In genomic region chr4:134382478-134383227, GRCh38 we compare ENCODE assay signal across 33 cellular contexts.
"Had no signal": no experiment of that assay in that cellular context is flagged by ENCODE, and none has a peak within 500 bp of the region (broad histone marks: within the 10 kb centered on the region; RNA-seq: fewer than 3 reads in every experiment).

No MANE protein-coding gene starts in this region.

- H3K9me3 Mint-ChIP-seq: activated CD4-positive, alpha-beta T cell treated with anti-CD3 and anti-CD28 coated beads, Interleukin-2, amount 10 ng/mL, durations not matched to agents 24 days and 14 days; activated naive CD8-positive, alpha-beta T cell treated with anti-CD3 and anti-CD28 coated beads, Interleukin-2, amount 50 U/mL, for 24 hours; activated T-helper 1 cell treated with anti-CD3 and anti-CD28 coated beads, Interleukin-12 subunit alpha, Interleukin-12 subunit beta, Interleukin-2, Interleukin-4 antibody, amounts not matched to agents 30 ng/mL and 10 ng/mL and 1 ng/mL, durations not matched to agents 14 hours and 24 hours and 36 hours; dendritic cell treated with granulocyte-macrophage colony-stimulating factor and Interleukin-4, amounts not matched to agents 40 ng/mL and 50 ng/mL, for 4 days; endodermal cell had no signal

- H3K27ac Mint-ChIP-seq: activated CD4-positive, alpha-beta memory T cell treated with anti-CD3 and anti-CD28 coated beads for 36 hours; activated CD4-positive, alpha-beta T cell treated with anti-CD3 and anti-CD28 coated beads for 36 hours; activated CD4-positive, alpha-beta T cell treated with anti-CD3 and anti-CD28 coated beads, Interleukin-2, amount 10 ng/mL, durations not matched to agents 24 days and 14 days; activated CD8-positive, alpha-beta memory T cell treated with anti-CD3 and anti-CD28 coated beads, Interleukin-2, amount 10 ng/mL, durations not matched to agents 7 days and 5 days; activated CD8-positive, alpha-beta T cell treated with anti-CD3 and anti-CD28 coated beads, Interleukin-2, amount 10 ng/mL, durations not matched to agents 7 days and 5 days; activated naive CD4-positive, alpha-beta T cell treated with anti-CD3 and anti-CD28 coated beads for 36 hours; activated naive CD4-positive, alpha-beta T cell treated with anti-CD3 and anti-CD28 coated beads, Interleukin-2, amount 50 U/mL, for 24 hours; activated naive CD8-positive, alpha-beta T cell treated with anti-CD3 and anti-CD28 coated beads for 36 hours; activated naive CD8-positive, alpha-beta T cell treated with anti-CD3 and anti-CD28 coated beads, Interleukin-2, amount 50 U/mL, for 24 hours; activated T-helper 1 cell treated with anti-CD3 and anti-CD28 coated beads, Interleukin-12 subunit alpha, Interleukin-12 subunit beta, Interleukin-2, Interleukin-4 antibody, amounts not matched to agents 30 ng/mL and 10 ng/mL and 1 ng/mL, durations not matched to agents 14 hours and 24 hours and 36 hours; activated T-helper 2 cell treated with anti-CD3 and anti-CD28 coated beads, Interferon-gamma antibody, Interleukin-2, Interleukin-4, amounts not matched to agents 10 μg/mL and 5 μg/mL and 100 μg/mL, durations not matched to agents 14 hours and 24 hours and 36 hours; brain; dendritic cell treated with granulocyte-macrophage colony-stimulating factor and Interleukin-4, amounts not matched to agents 40 ng/mL and 50 ng/mL, for 4 days; endodermal cell had no signal

- H3K36me3 Mint-ChIP-seq: activated CD4-positive, alpha-beta memory T cell treated with anti-CD3 and anti-CD28 coated beads for 36 hours; activated CD8-positive, alpha-beta memory T cell treated with anti-CD3 and anti-CD28 coated beads, Interleukin-2, amount 10 ng/mL, durations not matched to agents 7 days and 5 days; activated naive CD4-positive, alpha-beta T cell treated with anti-CD3 and anti-CD28 coated beads, Interleukin-2, amount 50 U/mL, for 24 hours; activated naive CD8-positive, alpha-beta T cell treated with anti-CD3 and anti-CD28 coated beads for 36 hours; brain had no signal

- H3K27me3 ChIP-seq: ascending aorta, breast epithelium, cardiac muscle cell, colonic mucosa, dorsolateral prefrontal cortex, gastroesophageal sphincter, heart right ventricle had no signal

- H3K36me3 ChIP-seq: ascending aorta, cardiac muscle cell, colonic mucosa, gastroesophageal sphincter, heart right ventricle had no signal

- H3K27me3 Mint-ChIP-seq: activated CD4-positive, alpha-beta memory T cell treated with anti-CD3 and anti-CD28 coated beads for 36 hours; activated CD4-positive, alpha-beta T cell treated with anti-CD3 and anti-CD28 coated beads for 36 hours; activated CD4-positive, alpha-beta T cell treated with anti-CD3 and anti-CD28 coated beads, Interleukin-2, amount 10 ng/mL, durations not matched to agents 24 days and 14 days; activated CD8-positive, alpha-beta memory T cell treated with anti-CD3 and anti-CD28 coated beads, Interleukin-2, amount 10 ng/mL, durations not matched to agents 7 days and 5 days; activated naive CD4-positive, alpha-beta T cell treated with anti-CD3 and anti-CD28 coated beads, Interleukin-2, amount 50 U/mL, for 24 hours; activated naive CD8-positive, alpha-beta T cell treated with anti-CD3 and anti-CD28 coated beads for 36 hours; activated naive CD8-positive, alpha-beta T cell treated with anti-CD3 and anti-CD28 coated beads, Interleukin-2, amount 50 U/mL, for 24 hours; dendritic cell treated with granulocyte-macrophage colony-stimulating factor and Interleukin-4, amounts not matched to agents 40 ng/mL and 50 ng/mL, for 4 days had no signal

- H3K4me1 Mint-ChIP-seq: activated CD4-positive, alpha-beta T cell treated with anti-CD3 and anti-CD28 coated beads for 36 hours; activated CD4-positive, alpha-beta T cell treated with anti-CD3 and anti-CD28 coated beads, Interleukin-2, amount 10 ng/mL, durations not matched to agents 24 days and 14 days; activated CD8-positive, alpha-beta memory T cell treated with anti-CD3 and anti-CD28 coated beads, Interleukin-2, amount 10 ng/mL, durations not matched to agents 7 days and 5 days; activated naive CD4-positive, alpha-beta T cell treated with anti-CD3 and anti-CD28 coated beads, Interleukin-2, amount 50 U/mL, for 24 hours; activated naive CD8-positive, alpha-beta T cell treated with anti-CD3 and anti-CD28 coated beads for 36 hours; activated naive CD8-positive, alpha-beta T cell treated with anti-CD3 and anti-CD28 coated beads, Interleukin-2, amount 50 U/mL, for 24 hours; brain; endodermal cell had no signal

- H3K27ac ChIP-seq: ascending aorta, breast epithelium, cardiac muscle cell, colonic mucosa, dorsolateral prefrontal cortex, gastroesophageal sphincter, heart right ventricle had no signal

- H3K9me3 ChIP-seq: ascending aorta, breast epithelium, colonic mucosa, gastroesophageal sphincter, heart right ventricle had no signal

- ATAC-seq: activated CD4-positive, alpha-beta T cell treated with anti-CD3 and anti-CD28 coated beads for 36 hours; activated CD8-positive, alpha-beta memory T cell treated with anti-CD3 and anti-CD28 coated beads, Interleukin-2, amount 10 ng/mL, durations not matched to agents 7 days and 5 days; activated CD8-positive, alpha-beta T cell treated with anti-CD3 and anti-CD28 coated beads, Interleukin-2, amount 10 ng/mL, durations not matched to agents 7 days and 5 days; activated naive CD8-positive, alpha-beta T cell treated with anti-CD3 and anti-CD28 coated beads, Interleukin-2, amount 50 U/mL, for 24 hours; esophagus mucosa; gastroesophageal sphincter; heart right ventricle had no signal

- H3K4me1 ChIP-seq: ascending aorta, breast epithelium, colonic mucosa, heart right ventricle had no signal

- H3K4me3 Mint-ChIP-seq: activated CD4-positive, alpha-beta memory T cell treated with anti-CD3 and anti-CD28 coated beads for 36 hours; activated CD4-positive, alpha-beta T cell treated with anti-CD3 and anti-CD28 coated beads for 36 hours; activated CD4-positive, alpha-beta T cell treated with anti-CD3 and anti-CD28 coated beads, Interleukin-2, amount 10 ng/mL, durations not matched to agents 24 days and 14 days; activated CD8-positive, alpha-beta memory T cell treated with anti-CD3 and anti-CD28 coated beads, Interleukin-2, amount 10 ng/mL, durations not matched to agents 7 days and 5 days; activated CD8-positive, alpha-beta T cell treated with anti-CD3 and anti-CD28 coated beads, Interleukin-2, amount 10 ng/mL, durations not matched to agents 7 days and 5 days; activated naive CD4-positive, alpha-beta T cell treated with anti-CD3 and anti-CD28 coated beads for 36 hours; activated naive CD4-positive, alpha-beta T cell treated with anti-CD3 and anti-CD28 coated beads, Interleukin-2, amount 50 U/mL, for 24 hours; activated naive CD8-positive, alpha-beta T cell treated with anti-CD3 and anti-CD28 coated beads for 36 hours; activated naive CD8-positive, alpha-beta T cell treated with anti-CD3 and anti-CD28 coated beads, Interleukin-2, amount 50 U/mL, for 24 hours; activated T-helper 1 cell treated with anti-CD3 and anti-CD28 coated beads, Interleukin-12 subunit alpha, Interleukin-12 subunit beta, Interleukin-2, Interleukin-4 antibody, amounts not matched to agents 30 ng/mL and 10 ng/mL and 1 ng/mL, durations not matched to agents 14 hours and 24 hours and 36 hours; brain; dendritic cell treated with granulocyte-macrophage colony-stimulating factor and Interleukin-4, amounts not matched to agents 40 ng/mL and 50 ng/mL, for 4 days; endodermal cell had no signal

- H3K4me3 ChIP-seq: ascending aorta, breast epithelium, cardiac muscle cell, colonic mucosa, dorsolateral prefrontal cortex, gastroesophageal sphincter, heart right ventricle had no signal

- DNase-seq: activated CD4-positive, alpha-beta memory T cell treated with anti-CD3 and anti-CD28 coated beads for 36 hours; activated CD4-positive, alpha-beta T cell treated with anti-CD3 and anti-CD28 coated beads for 36 hours; activated CD4-positive, alpha-beta T cell treated with anti-CD3 and anti-CD28 coated beads, Interleukin-2, amount 10 ng/mL, durations not matched to agents 24 days and 14 days; activated CD4-positive, CD25-positive, alpha-beta regulatory T cell; activated CD4-positive, CD25-positive, alpha-beta regulatory T cell treated with anti-CD3 and anti-CD28 coated beads, Interleukin-2, amount 50 U/mL, for 72 hours; activated CD8-positive, alpha-beta memory T cell treated with anti-CD3 and anti-CD28 coated beads, Interleukin-2, amount 10 ng/mL, durations not matched to agents 7 days and 5 days; activated CD8-positive, alpha-beta memory T cell treated with anti-CD3 and anti-CD28 coated beads, Interleukin-2, amount 50 U/mL, for 4 hours; activated CD8-positive, alpha-beta T cell treated with anti-CD3 and anti-CD28 coated beads, Interleukin-2, amount 10 ng/mL, durations not matched to agents 7 days and 5 days; activated effector memory CD4-positive, alpha-beta T cell treated with anti-CD3 and anti-CD28 coated beads, Interleukin-2, amount 50 U/mL, for 16 hours; activated naive CD4-positive, alpha-beta T cell treated with anti-CD3 and anti-CD28 coated beads for 36 hours; activated naive CD8-positive, alpha-beta T cell treated with anti-CD3 and anti-CD28 coated beads for 36 hours; activated naive CD8-positive, alpha-beta T cell treated with anti-CD3 and anti-CD28 coated beads, Interleukin-2, amount 50 U/mL, for 24 hours; activated T-cell treated with anti-CD3 and anti-CD28 coated beads, Interleukin-2, amount 50 U/mL, for 1 hour; activated T-cell treated with anti-CD3 and anti-CD28 coated beads, Interleukin-2, amount 50 U/mL, for 48 hours; central memory CD4-positive, alpha-beta T cell; cerebellar nuclear complex; colonic mucosa; dorsolateral prefrontal cortex; effector memory CD4-positive, alpha-beta T cell; foreskin melanocyte; heart right ventricle; T-helper 2 cell had no signal
